In the genomic region with DNA sequence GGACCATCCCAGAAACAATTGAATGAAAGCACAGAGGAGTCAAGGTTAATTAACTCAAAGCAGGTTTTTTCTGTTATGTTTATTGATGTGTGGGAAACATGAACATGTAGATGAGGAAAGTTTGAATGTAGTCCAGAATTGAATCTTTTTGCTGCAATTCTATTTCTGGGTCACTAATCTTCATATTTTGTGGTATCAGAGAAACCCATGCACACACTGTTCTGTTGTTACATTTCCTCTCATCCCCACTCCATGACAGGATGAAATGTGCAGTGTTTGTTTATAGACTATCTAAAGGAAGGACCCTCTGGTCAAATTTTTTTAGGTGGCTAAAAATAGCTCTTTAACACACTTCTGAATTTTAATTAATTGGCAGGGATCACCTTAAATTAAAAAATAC, we compare ENCODE assay signal across 21 cellular contexts.
A peak's percentile ranks its signal among the peaks of the same experiment; 100 is the strongest.
DNase-seq lines count a peak whose midpoint lies in the region; ATAC-seq, FAIRE-seq and TF ChIP-seq lines count a peak whose summit lies in the region.
"Had no signal": no experiment of that assay in that cellular context is flagged by ENCODE, and none has a peak within 500 bp of the region (broad histone marks: within the 10 kb centered on the region; RNA-seq: fewer than 3 reads in every experiment).

No MANE protein-coding gene starts in this region.

- H3K4me3 ChIP-seq in SK-N-SH (ENCODE audit: low read depth in 2 of 2, low read length in 1 of 2) = no peak overlapping the region
- no peak overlapping the region for H3K4me3 ChIP-seq in CD8-positive, alpha-beta memory T cell (ENCODE audit: low read length)
- H3K4me3 ChIP-seq in astrocyte (ENCODE audit: insufficient read depth, low read depth, low read length) = no peak overlapping the region
- H3K4me3 ChIP-seq: heart right ventricle, PC-9, suprapubic skin had no signal

- no peaks in the 10 kb centered on the region for H3K27me3 Mint-ChIP-seq in CD8-positive, alpha-beta memory T cell
- H3K27me3 Mint-ChIP-seq in astrocyte (ENCODE audit: low read depth, unreplicated experiment) (no peaks in the 10 kb centered on the region), mesothelial cell of epicardium (ENCODE audit: low read depth) (no peaks in the 10 kb centered on the region)

- H3K36me3 Mint-ChIP-seq in CD8-positive, alpha-beta memory T cell = peaks cover 0 to 58% (median 9%) of the 10 kb centered on the region in 3 donors
- H3K36me3 Mint-ChIP-seq in astrocyte (ENCODE audit: low read depth, unreplicated experiment) (peaks cover 9% of the 10 kb centered on the region), mesothelial cell of epicardium (peaks cover 24% of the 10 kb centered on the region)

- H3K4me1 ChIP-seq in SK-N-SH (ENCODE audit: control insufficient read depth in 1 of 2, insufficient read depth in 2 of 2, low read depth in 1 of 2, low read length in 1 of 2) = no peaks in the 10 kb centered on the region; a peak in 1 of 4 replicates
- H3K4me1 ChIP-seq in CD8-positive, alpha-beta memory T cell (ENCODE audit: insufficient read depth, low read length) = no peaks in the 10 kb centered on the region
- H3K4me1 ChIP-seq in astrocyte (ENCODE audit: insufficient read depth, low read length) = no peaks in the 10 kb centered on the region

- no peak for TF ChIP-seq EP300 in SK-N-SH (IDR thresholded peaks at IDR 0.05; ENCODE audit: borderline replicate concordance in 1 of 2, low read depth in 1 of 2, low read length in 1 of 2)

- H3K9me3 ChIP-seq in SK-N-SH (no peaks in the 10 kb centered on the region), astrocyte (ENCODE audit: insufficient read depth, low read depth, low read length) (no peaks in the 10 kb centered on the region)
- H3K9me3 ChIP-seq in CD8-positive, alpha-beta memory T cell (ENCODE audit: low read length) = no peaks in the 10 kb centered on the region
- H3K9me3 ChIP-seq: heart right ventricle, suprapubic skin had no signal

- no peak overlapping the region for H3K27ac ChIP-seq in SK-N-SH (ENCODE audit: low read depth in 2 of 2, low read length in 1 of 2)
- H3K27ac ChIP-seq in CD8-positive, alpha-beta memory T cell (ENCODE audit: low read depth, low read length) = no peak overlapping the region
- H3K27ac ChIP-seq in astrocyte (ENCODE audit: low read depth, low read length) = no peak overlapping the region
- H3K27ac ChIP-seq: 22Rv1, PC-9, suprapubic skin had no signal

- peaks cover 19% of the 10 kb centered on the region for H3F3A ChIP-seq in SK-N-SH (replicated peaks; ENCODE audit: insufficient read depth)

- POLR2A ChIA-PET in SK-N-SH (lab: Yijun Ruan, JAX) = no interaction called here
- POLR2A ChIA-PET in CD8-positive, alpha-beta memory T cell (lab: Charles Lee) = no interaction called here

- peak overlapping the region in 7 of 8 donors; percentile 15 to 84 (median 41) for H3K27ac Mint-ChIP-seq in CD8-positive, alpha-beta memory T cell
- H3K27ac Mint-ChIP-seq in astrocyte (ENCODE audit: unreplicated experiment) = no peak overlapping the region
- H3K27ac Mint-ChIP-seq in mesothelial cell of epicardium = peak overlapping the region; percentile 33
- H3K27ac Mint-ChIP-seq: CD14-positive monocyte had no signal

- CTCF ChIA-PET in SK-N-SH (lab: Yijun Ruan, JAX) = no interaction called here
- CTCF ChIA-PET in CD8-positive, alpha-beta memory T cell (lab: Charles Lee) = no interaction called here

- H3K4me2 ChIP-seq in SK-N-SH (no peak overlapping the region), astrocyte (ENCODE audit: low read length) (no peak overlapping the region)
- H3K4me2 ChIP-seq: PC-9 had no signal

- peaks cover 57% of the 10 kb centered on the region for H4K20me1 ChIP-seq in SK-N-SH (ENCODE audit: insufficient read depth)
- peaks cover 63% of the 10 kb centered on the region for H4K20me1 ChIP-seq in astrocyte (ENCODE audit: insufficient read depth, low read length)

- peak; percentile 27; the same call in 1 of the 3 replicates for ATAC-seq in SK-N-SH treated with all-trans-retinoic acid at 6 μM for 48 hours
- ATAC-seq: activated naive CD4-positive, alpha-beta T cell treated with anti-CD3 and anti-CD28 coated beads, Interleukin-2, amount 50 U/mL, for 72 hours had no signal

- H2AFZ ChIP-seq in SK-N-SH (ENCODE audit: low read depth) (no peak overlapping the region), astrocyte (ENCODE audit: low read depth, low read length) (no peak overlapping the region)
- H2AFZ ChIP-seq: PC-9 had no signal

- H3K79me2 ChIP-seq in SK-N-SH (ENCODE audit: insufficient read depth) (peaks cover 92% of the 10 kb centered on the region), astrocyte (ENCODE audit: insufficient read depth, low read length) (peaks cover 80% of the 10 kb centered on the region)

- FAIRE-seq in astrocyte (lab: Jason Lieb, UNC) = no peak
- FAIRE-seq: GM18507, H1 had no signal

- no peak for DNase-seq in SK-N-SH
- no peak for DNase-seq in CD8-positive, alpha-beta memory T cell
- DNase-seq in astrocyte (ENCODE audit: low read depth) = peak; percentile 12
- DNase-seq in mesothelial cell of epicardium (ENCODE audit: low spot score in 2 of 2, unreplicated experiment in 2 of 2) = no peak
- no peak for DNase-seq in SKM-1 (lab: John Stamatoyannopoulos, UW; ENCODE audit: unreplicated experiment)
- DNase-seq in NCI-H187 treated with DMSO at 0.1 percent for 48 hours (lab: John Stamatoyannopoulos, UW) = no peak
- no peak for DNase-seq in DMS 273 treated with DMSO at 0.1 percent for 48 hours (lab: John Stamatoyannopoulos, UW)
- DNase-seq: activated T-cell treated with anti-CD3 and anti-CD28 coated beads for 4 hours, DMS79 treated with DMSO at 0.1 percent for 48 hours, heart right ventricle, mesenchymal stem cell, NCI-H146, NCI-H2227 treated with DMSO at 0.1 percent for 48 hours, PC-9 had no signal

- no peak for TF ChIP-seq RAD21 in SK-N-SH (IDR thresholded peaks at IDR 0.05; ENCODE audit: low read length)

- peaks cover 31 to 34% (median 33%) of the 10 kb centered on the region in 3 donors for H3K4me1 Mint-ChIP-seq in CD8-positive, alpha-beta memory T cell
- H3K4me1 Mint-ChIP-seq in astrocyte (ENCODE audit: low read depth, unreplicated experiment) (peaks cover 4% of the 10 kb centered on the region), mesothelial cell of epicardium (peaks cover 13% of the 10 kb centered on the region)

- no peak overlapping the region for H3K4me3 Mint-ChIP-seq in CD8-positive, alpha-beta memory T cell
- H3K4me3 Mint-ChIP-seq in astrocyte (ENCODE audit: unreplicated experiment) (no peak overlapping the region), mesothelial cell of epicardium (no peak overlapping the region)
- H3K4me3 Mint-ChIP-seq: CD14-positive monocyte had no signal

- H3K9me3 Mint-ChIP-seq in CD8-positive, alpha-beta memory T cell = no peaks in the 10 kb centered on the region
- no peaks in the 10 kb centered on the region for H3K9me3 Mint-ChIP-seq in astrocyte (ENCODE audit: unreplicated experiment)
- no peaks in the 10 kb centered on the region for H3K9me3 Mint-ChIP-seq in mesothelial cell of epicardium
- H3K9me3 Mint-ChIP-seq: activated naive CD4-positive, alpha-beta T cell treated with anti-CD3 and anti-CD28 coated beads, Interleukin-2, amount 50 U/mL, for 72 hours had no signal

- TF ChIP-seq CTCF in SK-N-SH (IDR thresholded peaks at IDR 0.05) (no peak), astrocyte (IDR thresholded peaks at IDR 0.05; ENCODE audit: insufficient read depth, low read depth, low read length) (no peak), mesothelial cell of epicardium (IDR thresholded peaks at IDR 0.05; ENCODE audit: unreplicated experiment) (no peak)

- no peaks in the 10 kb centered on the region for H3K27me3 ChIP-seq in SK-N-SH (ENCODE audit: insufficient read depth)
- no peaks in the 10 kb centered on the region for H3K27me3 ChIP-seq in CD8-positive, alpha-beta memory T cell (ENCODE audit: insufficient read depth, low read length, poor library complexity, severe bottlenecking)
- H3K27me3 ChIP-seq in astrocyte (ENCODE audit: insufficient read depth, low read length) = no peaks in the 10 kb centered on the region
- H3K27me3 ChIP-seq: heart right ventricle, suprapubic skin had no signal

- no peaks in the 10 kb centered on the region for H3K9me2 ChIP-seq in SK-N-SH

- peaks cover 4 to 53% of the 10 kb centered on the region in 2 experiments for H3K36me3 ChIP-seq in SK-N-SH (replicated peaks in 1 of 2; ENCODE audit: control insufficient read depth in 1 of 2, insufficient read depth in 2 of 2, low read length in 1 of 2)
- H3K36me3 ChIP-seq in CD8-positive, alpha-beta memory T cell (ENCODE audit: insufficient read depth, low read length) = no peaks in the 10 kb centered on the region
- no peaks in the 10 kb centered on the region for H3K36me3 ChIP-seq in astrocyte (ENCODE audit: insufficient read depth, low read length)

- H3K9ac ChIP-seq in SK-N-SH = no peak overlapping the region
- H3K9ac ChIP-seq in astrocyte (ENCODE audit: low read length) = no peak overlapping the region

TF ChIP-seq in SK-N-SH treated with all-trans-retinoic acid at 6 μM for 48 hours, 23 proteins besides CTCF, POLR2A, EP300 and RAD21 (continues in another document):
- TF ChIP-seq RARB (CRISPR knock-in tag; IDR thresholded peaks at IDR 0.05) = no peak
- TF ChIP-seq, protein P1, sequence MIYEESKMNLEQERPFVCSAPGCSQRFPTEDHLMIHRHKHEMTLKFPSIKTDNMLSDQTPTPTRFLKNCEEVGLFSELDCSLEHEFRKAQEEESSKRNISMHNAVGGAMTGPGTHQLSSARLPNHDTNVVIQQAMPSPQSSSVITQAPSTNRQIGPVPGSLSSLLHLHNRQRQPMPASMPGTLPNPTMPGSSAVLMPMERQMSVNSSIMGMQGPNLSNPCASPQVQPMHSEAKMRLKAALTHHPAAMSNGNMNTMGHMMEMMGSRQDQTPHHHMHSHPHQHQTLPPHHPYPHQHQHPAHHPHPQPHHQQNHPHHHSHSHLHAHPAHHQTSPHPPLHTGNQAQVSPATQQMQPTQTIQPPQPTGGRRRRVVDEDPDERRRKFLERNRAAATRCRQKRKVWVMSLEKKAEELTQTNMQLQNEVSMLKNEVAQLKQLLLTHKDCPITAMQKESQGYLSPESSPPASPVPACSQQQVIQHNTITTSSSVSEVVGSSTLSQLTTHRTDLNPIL (CRISPR knock-in tag; IDR thresholded peaks at IDR 0.05; ENCODE audit: low read depth) = no peak

TF ChIP-seq in SK-N-SH, 30 proteins besides CTCF, POLR2A, EP300 and RAD21 (continues in another document):
- TF ChIP-seq PBX3 (IDR thresholded peaks at IDR 0.05) (no peak), GABPA (IDR thresholded peaks at IDR 0.05; ENCODE audit: low read depth) (no peak), EZH2phosphoT487 (IDR thresholded peaks at IDR 0.05; ENCODE audit: borderline replicate concordance, low read depth) (no peak), NRF1 (IDR thresholded peaks at IDR 0.05; ENCODE audit: low read depth, low read length) (no peak)
